Comparison of ENCODE assay signal across 8 cellular contexts in genomic region chr1:10209590-10209904, GRCh38. TPM values are rescaled to one million over a fixed set of nuclear protein-coding genes. Genes with fewer than 3 reads are reported as not detected.
A peak's percentile ranks its signal among the peaks of the same experiment; 100 is the strongest.
DNase-seq lines count a peak whose midpoint lies in the region; ATAC-seq and TF ChIP-seq lines count a peak whose summit lies in the region.

No MANE protein-coding gene starts in this region.

- H3K4me1 Mint-ChIP-seq in activated CD4-positive, alpha-beta memory T cell treated with anti-CD3 and anti-CD28 coated beads, Interleukin-2, amount 10 ng/mL, durations not matched to agents 7 days and 5 days = peaks cover 35% of the 10 kb centered on the region

- no peaks in the 10 kb centered on the region for H3K9me3 Mint-ChIP-seq in activated CD4-positive, alpha-beta memory T cell treated with anti-CD3 and anti-CD28 coated beads, Interleukin-2, amount 10 ng/mL, durations not matched to agents 7 days and 5 days

- peak overlapping the region; percentile 88 for H3K4me3 Mint-ChIP-seq in activated CD4-positive, alpha-beta memory T cell treated with anti-CD3 and anti-CD28 coated beads, Interleukin-2, amount 10 ng/mL, durations not matched to agents 7 days and 5 days

- DNase-seq in H7 = peak; percentile 58
- DNase-seq in activated CD4-positive, alpha-beta memory T cell treated with anti-CD3 and anti-CD28 coated beads, Interleukin-2, amount 10 ng/mL, durations not matched to agents 7 days and 5 days = no peak
- DNase-seq in right cardiac atrium = no peak
- DNase-seq in smooth muscle cell (lab: John Stamatoyannopoulos, UW; ENCODE audit: unreplicated experiment) = no peak

- POLR2A ChIA-PET in activated CD4-positive, alpha-beta memory T cell treated with anti-CD3 and anti-CD28 coated beads, Interleukin-2, amount 10 ng/mL, durations not matched to agents 7 days and 5 days (lab: Charles Lee) = interaction anchor here (0.7 to 1.3 kb wide), 6 partner anchors 40 to 189 kb away, joined by 3 to 4 read pairs (median 3); partner anchors contain the start of gene PGD

- H3K4me2 ChIP-seq in smooth muscle cell = peak overlapping the region; percentile 85

- H3K27me3 Mint-ChIP-seq in activated CD4-positive, alpha-beta memory T cell treated with anti-CD3 and anti-CD28 coated beads, Interleukin-2, amount 10 ng/mL, durations not matched to agents 7 days and 5 days = no peaks in the 10 kb centered on the region

- H3K27me3 ChIP-seq in H7 (ENCODE audit: control insufficient read depth, insufficient read depth, low read length) = no peaks in the 10 kb centered on the region
- no peaks in the 10 kb centered on the region for H3K27me3 ChIP-seq in right cardiac atrium (ENCODE audit: control insufficient read depth, insufficient read depth)
- no peaks in the 10 kb centered on the region for H3K27me3 ChIP-seq in smooth muscle cell (ENCODE audit: low read depth)

- H3K36me3 Mint-ChIP-seq in activated CD4-positive, alpha-beta memory T cell treated with anti-CD3 and anti-CD28 coated beads, Interleukin-2, amount 10 ng/mL, durations not matched to agents 7 days and 5 days (ENCODE audit: low read depth) = no peaks in the 10 kb centered on the region

- H3K4me1 ChIP-seq in right cardiac atrium (ENCODE audit: control insufficient read depth, insufficient read depth, low read length) (peaks cover 3% of the 10 kb centered on the region), smooth muscle cell (ENCODE audit: low read depth) (peaks cover 24% of the 10 kb centered on the region)

- no peaks in the 10 kb centered on the region for H3K9me3 ChIP-seq in right cardiac atrium (ENCODE audit: control insufficient read depth, low read length)
- H3K9me3 ChIP-seq in smooth muscle cell (replicated peaks; ENCODE audit: low read depth) = no peaks in the 10 kb centered on the region

- H3K27ac ChIP-seq in right cardiac atrium (ENCODE audit: low read length) = peak overlapping the region; percentile 98
- peak overlapping the region; percentile 98 for H3K27ac ChIP-seq in smooth muscle cell (ENCODE audit: low read depth)

- H2AFZ ChIP-seq in smooth muscle cell (ENCODE audit: low read depth) = peak overlapping the region; percentile 50

- H3K9ac ChIP-seq in smooth muscle cell (ENCODE audit: low read depth) = peak overlapping the region; percentile 98

- WGBS in right cardiac atrium = 3% methylated on average over 8 of the region's 8 CpGs
- WGBS in smooth muscle cell (ENCODE audit: low lambda C conversion rate) = 13% methylated on average over 8 of the region's 8 CpGs

- peaks cover 9% of the 10 kb centered on the region for H3F3A ChIP-seq in smooth muscle cell (ENCODE audit: low read depth)

- peak overlapping the region; percentile 44 for H3K27ac Mint-ChIP-seq in activated CD4-positive, alpha-beta memory T cell treated with anti-CD3 and anti-CD28 coated beads, Interleukin-2, amount 10 ng/mL, durations not matched to agents 7 days and 5 days

- no peak for TF ChIP-seq CTCF in smooth muscle cell (IDR thresholded peaks at IDR 0.05; ENCODE audit: borderline replicate concordance, insufficient read depth, poor library complexity, severe bottlenecking)

- H4K20me1 ChIP-seq in smooth muscle cell (ENCODE audit: low read depth) = peaks cover 30% of the 10 kb centered on the region

- peaks cover 29% of the 10 kb centered on the region for H3K79me2 ChIP-seq in smooth muscle cell (ENCODE audit: low read depth)

- CTCF ChIA-PET in activated CD4-positive, alpha-beta memory T cell treated with anti-CD3 and anti-CD28 coated beads, Interleukin-2, amount 10 ng/mL, durations not matched to agents 7 days and 5 days (lab: Charles Lee) = interaction anchor here (0.6 to 3.0 kb wide), 46 partner anchors 8 to 425 kb away, joined by 3 to 28 read pairs (median 6); partner anchors contain the start of genes CENPS and PGD

- no peak for ATAC-seq in right cardiac atrium
- no peak for ATAC-seq in HG02763 (IDR thresholded peaks at IDR 0.05; ENCODE audit: unreplicated experiment)
- ATAC-seq in GM19452 (IDR thresholded peaks at IDR 0.05; ENCODE audit: unreplicated experiment) = no peak
- ATAC-seq in GM18870 (IDR thresholded peaks at IDR 0.05; ENCODE audit: unreplicated experiment) = no peak
- no peak for ATAC-seq in GM21447 (IDR thresholded peaks at IDR 0.05; ENCODE audit: unreplicated experiment)

- intact Hi-C loops in right cardiac atrium (cut with DNase I) = no loop called here

- no peaks in the 10 kb centered on the region for H3K36me3 ChIP-seq in H7 (replicated peaks; ENCODE audit: control insufficient read depth, insufficient read depth, low read length)
- H3K36me3 ChIP-seq in smooth muscle cell (ENCODE audit: low read depth) = no peaks in the 10 kb centered on the region

- H3K4me3 ChIP-seq in H7 (ENCODE audit: insufficient read depth, low read depth, low read length) = peak overlapping the region; percentile 60
- peak overlapping the region; percentile 76 for H3K4me3 ChIP-seq in right cardiac atrium (ENCODE audit: low read length)
- H3K4me3 ChIP-seq in smooth muscle cell = peak overlapping the region; percentile 99

RNA-seq across cellular contexts. Expression of gene KIF1B, which starts 0.8 kb away (rescaled TPM):
- total RNA-seq in H7 (2014; rRNA removed; shearing (Covaris generic)) = 32.1 and 44.8 TPM in 2 replicates
- total RNA-seq in activated CD4-positive, alpha-beta memory T cell treated with anti-CD3 and anti-CD28 coated beads, Interleukin-2, amount 10 ng/mL, durations not matched to agents 7 days and 5 days = 10 to 100 TPM; 22.5 to 22.7 TPM
- total RNA-seq in right cardiac atrium (10 to 100 TPM; 62.1 to 67.9 (median 63.6) TPM), smooth muscle cell (29.6 and 34.3 TPM in 2 replicates)
- polyA plus RNA-seq in right cardiac atrium (23.8 TPM), smooth muscle cell (9.1 and 15.1 TPM in 2 replicates)
